Comparison of ENCODE assay signal across 9 cellular contexts in the genomic region with DNA sequence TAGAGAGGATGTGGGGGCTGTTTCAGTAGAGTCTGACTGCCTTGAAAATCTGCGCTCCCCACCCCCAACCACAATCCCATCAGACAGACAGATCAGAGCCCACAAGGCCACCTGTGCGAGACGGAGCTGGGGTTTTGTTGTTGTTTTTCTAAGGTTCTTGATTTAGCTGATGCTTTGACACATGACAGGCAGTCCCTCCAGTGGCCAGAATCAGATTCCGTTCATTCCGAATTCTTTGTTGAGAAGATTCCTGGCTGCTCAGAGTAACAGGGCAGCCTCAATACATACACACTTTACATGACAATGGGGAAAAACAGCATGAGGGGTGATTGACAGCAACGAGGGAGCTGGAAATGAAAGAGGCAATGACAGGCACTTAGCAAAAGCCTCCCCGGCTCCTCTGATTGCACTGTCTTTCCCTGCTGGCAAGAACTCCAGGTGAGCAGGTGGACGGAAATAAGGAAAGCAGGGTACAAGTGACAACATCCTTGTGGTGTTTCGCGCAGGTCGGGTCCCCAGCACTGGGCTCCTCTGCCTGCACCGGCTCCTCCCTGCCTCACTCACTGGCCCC.
A peak's percentile ranks its signal among the peaks of the same experiment; 100 is the strongest.
DNase-seq lines count a peak whose midpoint lies in the region; ATAC-seq, FAIRE-seq and TF ChIP-seq lines count a peak whose summit lies in the region.
"Had no signal": no experiment of that assay in that cellular context is flagged by ENCODE, and none has a peak within 500 bp of the region (broad histone marks: within the 10 kb centered on the region; RNA-seq: fewer than 3 reads in every experiment).

No MANE protein-coding gene starts in this region.

- H3K9ac ChIP-seq in Loucy (ENCODE audit: low read depth, low read length, poor library complexity, severe bottlenecking) (peak overlapping the region; percentile 84), astrocyte (ENCODE audit: low read length) (no peak overlapping the region)
- H3K9ac ChIP-seq: KMS-11 had no signal

- H3K36me3 ChIP-seq in Loucy (ENCODE audit: insufficient read depth, low read length) (peaks cover 80% of the 10 kb centered on the region), astrocyte (ENCODE audit: insufficient read depth, low read length) (peaks cover 20% of the 10 kb centered on the region)

- no peak overlapping the region for H3K4me3 Mint-ChIP-seq in astrocyte (ENCODE audit: unreplicated experiment)

- H3K27me3 ChIP-seq in Loucy (ENCODE audit: insufficient read depth, low read length, poor library complexity, severe bottlenecking) = no peaks in the 10 kb centered on the region
- no peaks in the 10 kb centered on the region for H3K27me3 ChIP-seq in astrocyte (ENCODE audit: insufficient read depth, low read length)

- in situ Hi-C loops in GM13977 (cut with MboI; ENCODE audit: low pct_unique_long_range_greater_than_20kb, low sequenced_read_pairs, unreplicated experiment) = no loop called here

- H3K27me3 Mint-ChIP-seq in astrocyte (ENCODE audit: low read depth, unreplicated experiment) = no peaks in the 10 kb centered on the region

- H3K9me3 Mint-ChIP-seq in astrocyte (ENCODE audit: unreplicated experiment) = no peaks in the 10 kb centered on the region

- H2AFZ ChIP-seq in Loucy (ENCODE audit: low read length) = no peak overlapping the region
- H2AFZ ChIP-seq in astrocyte (ENCODE audit: low read depth, low read length) = no peak overlapping the region

- peaks cover 57% of the 10 kb centered on the region for H3K79me2 ChIP-seq in Loucy (ENCODE audit: insufficient read depth, low read length)
- no peaks in the 10 kb centered on the region for H3K79me2 ChIP-seq in astrocyte (ENCODE audit: insufficient read depth, low read length)

- peaks cover 7% of the 10 kb centered on the region for H3K4me1 Mint-ChIP-seq in astrocyte (ENCODE audit: low read depth, unreplicated experiment)

- no peak overlapping the region for H3K27ac ChIP-seq in astrocyte (ENCODE audit: low read depth, low read length)
- H3K27ac ChIP-seq: KMS-11 had no signal

- no peaks in the 10 kb centered on the region for H3K9me2 ChIP-seq in Loucy (replicated peaks; ENCODE audit: low read depth, low read length)

- H3K4me2 ChIP-seq in Loucy (ENCODE audit: low read depth, low read length, poor library complexity, severe bottlenecking) (peak overlapping the region; percentile 6), astrocyte (ENCODE audit: low read length) (no peak overlapping the region)
- H3K4me2 ChIP-seq: KMS-11 had no signal

- peak overlapping the region; percentile 72 for H3K27ac Mint-ChIP-seq in astrocyte (ENCODE audit: unreplicated experiment)

- H4K20me1 ChIP-seq in Loucy (ENCODE audit: insufficient read depth, low read length, poor library complexity, severe bottlenecking) (no peaks in the 10 kb centered on the region), astrocyte (ENCODE audit: insufficient read depth, low read length) (peaks cover 20% of the 10 kb centered on the region)

- peaks cover 24% of the 10 kb centered on the region for H3F3A ChIP-seq in Loucy (ENCODE audit: low read depth)

- H3K4me1 ChIP-seq in Loucy (ENCODE audit: insufficient read depth, low read length, poor library complexity, severe bottlenecking) = peaks cover 82% of the 10 kb centered on the region
- no peaks in the 10 kb centered on the region for H3K4me1 ChIP-seq in astrocyte (ENCODE audit: insufficient read depth, low read length)

- TF ChIP-seq CTCF in Loucy (conservative IDR thresholded peaks at IDR 0.05; ENCODE audit: low read length) = 0 out of 2 replicates have a peak, but pooled peaks have one; percentile 8
- TF ChIP-seq CTCF in astrocyte (IDR thresholded peaks at IDR 0.05; ENCODE audit: insufficient read depth, low read depth, low read length) = no peak
- no peak for TF ChIP-seq CTCF in GM13977 (IDR thresholded peaks at IDR 0.05; ENCODE audit: extremely low read depth, insufficient read depth, missing control alignments)

- peak; percentile 55 for ATAC-seq in GM21423 (IDR thresholded peaks at IDR 0.05; ENCODE audit: unreplicated experiment)

- no peak overlapping the region for H3K4me3 ChIP-seq in Loucy (ENCODE audit: low read length, poor library complexity, severe bottlenecking)
- H3K4me3 ChIP-seq in astrocyte (ENCODE audit: insufficient read depth, low read depth, low read length) = no peak overlapping the region
- H3K4me3 ChIP-seq: lung had no signal

- FAIRE-seq in astrocyte (lab: Jason Lieb, UNC) (no peak), HTR-8/SVneo (lab: Jason Lieb, UNC) (no peak)

- DNase-seq in astrocyte (ENCODE audit: low read depth) (no peak), posterior vena cava (ENCODE audit: low spot score) (peak; percentile 62), HTR-8/SVneo (ENCODE audit: insufficient read length, low spot score) (no peak), HK-2 (ENCODE audit: unreplicated experiment) (no peak), GM13977 (ENCODE audit: low spot score) (no peak)

- peaks cover 21% of the 10 kb centered on the region for H3K36me3 Mint-ChIP-seq in astrocyte (ENCODE audit: low read depth, unreplicated experiment)

- intact Hi-C loops in posterior vena cava (cut with DNase I) = no loop called here

- H3K9me3 ChIP-seq in Loucy (ENCODE audit: insufficient read depth, low read depth, low read length) = no peaks in the 10 kb centered on the region
- H3K9me3 ChIP-seq in astrocyte (ENCODE audit: insufficient read depth, low read depth, low read length) = no peaks in the 10 kb centered on the region
